Comparison of ENCODE assay signal across 8 cellular contexts in the genomic region with DNA sequence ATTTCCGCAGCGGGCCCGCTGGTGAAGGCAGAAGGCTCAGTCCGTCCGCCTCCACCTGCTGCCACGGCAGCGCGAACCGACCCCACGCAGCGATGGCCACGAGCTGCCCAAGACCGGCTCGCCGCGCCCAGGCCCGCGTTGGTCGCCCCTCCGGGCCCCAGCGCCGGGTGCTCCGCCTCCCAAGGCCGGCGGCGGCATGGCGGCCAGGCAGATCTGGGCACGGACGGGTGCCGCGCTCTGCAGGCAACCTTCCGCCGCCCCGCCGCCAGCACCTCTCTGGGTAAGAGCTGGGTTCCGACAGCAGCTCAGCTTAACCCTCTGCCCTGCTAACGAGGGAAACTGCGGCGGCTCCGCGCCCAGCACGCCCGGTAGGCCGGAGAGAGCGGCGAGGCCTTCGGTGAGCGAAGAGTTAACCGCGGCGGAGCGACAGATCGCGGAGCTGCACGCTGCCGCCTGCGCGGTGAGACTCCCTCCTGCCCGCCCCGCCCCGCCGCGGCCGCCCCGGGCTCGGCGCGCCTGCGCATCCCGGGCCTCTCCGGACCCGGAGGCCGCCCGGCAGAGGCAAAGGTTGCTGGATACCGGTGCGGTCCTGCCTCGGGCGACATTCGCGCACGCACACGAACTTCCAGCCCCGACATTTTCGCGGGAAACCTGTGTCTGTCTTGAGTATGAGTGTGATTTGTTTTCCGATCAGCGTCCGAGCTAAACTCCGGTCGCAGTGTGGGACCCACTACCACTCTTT. TPM values are rescaled to one million over a fixed set of nuclear protein-coding genes. Genes with fewer than 3 reads are reported as not detected.
DNase-seq lines count a peak whose midpoint lies in the region; ATAC-seq and TF ChIP-seq lines count a peak whose summit lies in the region.

TSS of gene C1orf53 (plus strand) at position 177 of the 742 bp plus-strand sequence. CDS start at position 197, 20 bp downstream.

- H3K27me3 Mint-ChIP-seq in T-cell: peaks cover 47 to 52% of the 10 kb centered on the region in 2 donors

- peak; percentile 97 for ATAC-seq in HG02759 (IDR thresholded peaks at IDR 0.05; ENCODE audit: unreplicated experiment)
- ATAC-seq in T-cell (replicated peaks in 1 of 4): peak; percentile 90 to 94 (median 92)
- ATAC-seq in right cardiac atrium: peak; percentile 100
- peak; percentile 99 for ATAC-seq in aorta (ENCODE audit: low FRiP score)

- peak within 1 kb of the TSS; percentile 69 for H3K4me3 ChIP-seq in right cardiac atrium (ENCODE audit: low read length)
- H3K4me3 ChIP-seq in aorta (ENCODE audit: low read length in 2 of 2): peak within 1 kb of the TSS; percentile 61 to 84

- TF ChIP-seq CTCF in GM13976 (IDR thresholded peaks at IDR 0.05; ENCODE audit: borderline replicate concordance, control extremely low read depth, extremely low read depth, insufficient read depth, missing control alignments): no peak

- H3K4me1 ChIP-seq in right cardiac atrium (ENCODE audit: control insufficient read depth, insufficient read depth, low read length): no peaks in the 10 kb centered on the region
- no peaks in the 10 kb centered on the region for H3K4me1 ChIP-seq in aorta (ENCODE audit: control insufficient read depth in 1 of 2, insufficient read depth in 2 of 2, low read length in 2 of 2)

- H3K27ac ChIP-seq in angular gyrus (ENCODE audit: low read depth, low read length) (peak within 1 kb of the TSS; percentile 94), right cardiac atrium (ENCODE audit: low read length) (peak within 1 kb of the TSS; percentile 93), aorta (ENCODE audit: low read depth in 1 of 2, low read length in 2 of 2) (peak within 1 kb of the TSS in 1 of 2 donors; percentile 2)

- POLR2A ChIA-PET in T-cell (lab: Charles Lee): interaction anchor here (0.6 to 0.8 kb wide), 6 partner anchors 31 to 668 kb away, joined by 3 to 5 read pairs (median 3); no protein-coding TSS in a partner anchor

- CTCF ChIA-PET in T-cell (lab: Charles Lee): interaction anchor here (0.5 to 2.0 kb wide), 6 partner anchors 16 to 377 kb away, joined by 3 to 7 read pairs (median 3); no protein-coding TSS in a partner anchor

- in situ Hi-C loops in GM13976 (cut with MboI; ENCODE audit: low sequenced_read_pairs, unreplicated experiment): no loop called here

- H3K36me3 Mint-ChIP-seq in T-cell: no peaks in the 10 kb centered on the region

- intact Hi-C loops in right cardiac atrium (cut with DNase I): no loop called here
- intact Hi-C loops in aorta (cut with DNase I): loop anchor here (5.0 to 10.0 kb wide), 2 partner anchors 125 to 378 kb away; partner anchors contain the start of gene DENND1B (in 1 of the 2)

- no peaks in the 10 kb centered on the region for H3K27me3 ChIP-seq in right cardiac atrium (ENCODE audit: control insufficient read depth, insufficient read depth)
- peaks cover 0 to 1% of the 10 kb centered on the region in 2 donors for H3K27me3 ChIP-seq in aorta (ENCODE audit: control insufficient read depth in 1 of 2, insufficient read depth in 2 of 2, low read length in 1 of 2)

- no peaks in the 10 kb centered on the region for H3K36me3 ChIP-seq in aorta (ENCODE audit: control insufficient read depth in 1 of 2, insufficient read depth in 2 of 2, low read length in 1 of 2)

- DNase-seq in GM13976 (ENCODE audit: low spot score): peak; percentile 94
- DNase-seq in NCI-H1105 treated with DMSO at 0.1 percent for 48 hours (lab: John Stamatoyannopoulos, UW): peak; percentile 82
- peak in 33 of 34 experiments; percentile 36 to 72 (median 54) for DNase-seq in T-cell
- peak; percentile 88 to 95 (median 94) for DNase-seq in right cardiac atrium
- peak; percentile 69 for DNase-seq in renal cortical epithelial cell (ENCODE audit: low read depth)
- peak; percentile 88 to 94 for DNase-seq in aorta

- peak within 1 kb of the TSS; percentile 62 to 79 for H3K27ac Mint-ChIP-seq in T-cell

- H3K4me3 Mint-ChIP-seq in T-cell: peak within 1 kb of the TSS; percentile 81 to 89 (median 86)

- H3K4me1 Mint-ChIP-seq in T-cell: peaks cover 6 to 13% (median 12%) of the 10 kb centered on the region in 3 donors

- WGBS in right cardiac atrium: under 1% methylated on average over 90 of the region's 90 CpGs
- 0% methylated on average over 82 to 90 of the region's 90 CpGs for WGBS in aorta, 2 donors

- H3K9me3 Mint-ChIP-seq in T-cell: no peaks in the 10 kb centered on the region

- H3K9me3 ChIP-seq in right cardiac atrium (ENCODE audit: control insufficient read depth, low read length) (no peaks in the 10 kb centered on the region), aorta (ENCODE audit: control insufficient read depth, low read length) (no peaks in the 10 kb centered on the region)

RNA-seq across cellular contexts. Expression of gene C1orf53, which starts in this region (rescaled TPM):
- total RNA-seq in T-cell: not detected
- total RNA-seq in right cardiac atrium: 1 to 10 TPM; 4.0 to 7.8 (median 6.6) TPM
- polyA plus RNA-seq in right cardiac atrium: 12.7 TPM
- total RNA-seq in renal cortical epithelial cell: 3.6 and 6.2 TPM in 2 replicates
- under 1 TPM in 1 of 2 donors, not detected in 1; 0.81 TPM for total RNA-seq in aorta
- 1 to 10 TPM in 1 of 2 donors, not detected in 1; 4.6 TPM for polyA plus RNA-seq in aorta

Comparison
In these comparisons a context has a peak if more than half of its experiments do, and no peak if none do; other contexts are left out.
1. Peak in DNase-seq and ATAC-seq in T-cell; RNA of the gene not detected or under 1 TPM.
2. intact Hi-C loops: an anchor here in aorta (5.0 to 10.0 kb wide); none called in right cardiac atrium.